10 cellular contexts compared by ENCODE assay signal in genomic region chr2:68367918-68368656, GRCh38. TPM values are rescaled to one million over a fixed set of nuclear protein-coding genes. Genes with fewer than 3 reads are reported as not detected.
DNase-seq lines count a peak whose midpoint lies in the region; ATAC-seq and TF ChIP-seq lines count a peak whose summit lies in the region.
"Had no signal": no experiment of that assay in that cellular context is flagged by ENCODE, and none has a peak within 500 bp of the region (broad histone marks: within the 10 kb centered on the region; RNA-seq: fewer than 3 reads in every experiment).

No MANE protein-coding gene starts in this region.

- H3K27me3 Mint-ChIP-seq in HFFc6 (ENCODE audit: insufficient read depth) (peaks cover 24% of the 10 kb centered on the region), chondrocyte (ENCODE audit: low read depth) (no peaks in the 10 kb centered on the region)

- no peaks in the 10 kb centered on the region for H3K36me3 Mint-ChIP-seq in HFFc6 (ENCODE audit: low read depth)
- no peaks in the 10 kb centered on the region for H3K36me3 Mint-ChIP-seq in chondrocyte (ENCODE audit: low read depth)

- TF ChIP-seq CTCF in HFFc6 (IDR thresholded peaks at IDR 0.05) = no peak
- TF ChIP-seq CTCF in RWPE1 (conservative IDR thresholded peaks at IDR 0.05; ENCODE audit: low read depth) = no peak
- no peak for TF ChIP-seq CTCF in fibroblast of the aortic adventitia (IDR thresholded peaks at IDR 0.05; ENCODE audit: insufficient read depth, low read length)
- TF ChIP-seq CTCF in smooth muscle cell (IDR thresholded peaks at IDR 0.05; ENCODE audit: borderline replicate concordance, insufficient read depth, poor library complexity, severe bottlenecking) = no peak
- TF ChIP-seq CTCF in chondrocyte (IDR thresholded peaks at IDR 0.05) = no peak
- TF ChIP-seq CTCF in gastroesophageal sphincter (IDR thresholded peaks at IDR 0.05) = no peak

- DNase-seq in HFFc6 (no peak), RWPE1 (ENCODE audit: low spot score) (peak; percentile 27), fibroblast of the aortic adventitia (ENCODE audit: low read depth) (peak; percentile 3), smooth muscle cell (lab: John Stamatoyannopoulos, UW; ENCODE audit: unreplicated experiment) (no peak), chondrocyte (ENCODE audit: low spot score) (no peak), foreskin melanocyte (no peak)
- DNase-seq: activated T-cell treated with anti-CD3 and anti-CD28 coated beads, Interleukin-2, amount 50 U/mL, for 48 hours had no signal

- H3K27ac Mint-ChIP-seq in HFFc6 (peak overlapping the region; percentile 68), chondrocyte (ENCODE audit: unreplicated experiment) (no peak overlapping the region)
- H3K27ac Mint-ChIP-seq: T-helper 1 cell treated with Interleukin-12 subunit alpha and Interleukin-12 subunit beta and Interleukin-4 antibody, amounts not matched to agents 30 μg/mL and 1 μg/mL, for 36 hours had no signal

- ATAC-seq in gastroesophageal sphincter = no peak

- TF ChIP-seq POLR2A in gastroesophageal sphincter (IDR thresholded peaks at IDR 0.05) = no peak

- H3K4me3 Mint-ChIP-seq in HFFc6 (peak overlapping the region; percentile 38), chondrocyte (ENCODE audit: unreplicated experiment) (no peak overlapping the region)
- H3K4me3 Mint-ChIP-seq: T-helper 1 cell treated with Interleukin-12 subunit alpha and Interleukin-12 subunit beta and Interleukin-4 antibody, amounts not matched to agents 30 μg/mL and 1 μg/mL, for 36 hours had no signal

- 52% methylated on average over 5 of the region's 5 CpGs for WGBS in smooth muscle cell (ENCODE audit: low lambda C conversion rate)
- 49 to 61% methylated on average over 5 of the region's 5 CpGs for WGBS in gastroesophageal sphincter (ENCODE audit: low coverage in 1 of 2), 2 donors

- no peaks in the 10 kb centered on the region for H3K79me2 ChIP-seq in smooth muscle cell (ENCODE audit: low read depth)

- H3K4me1 ChIP-seq in smooth muscle cell (ENCODE audit: low read depth) = no peaks in the 10 kb centered on the region
- H3K4me1 ChIP-seq in gastroesophageal sphincter = peaks cover 0 to 16% (median 0%) of the 10 kb centered on the region in 3 donors

- CTCF ChIA-PET in RWPE1 (lab: Yijun Ruan, JAX) = interaction anchor here (0.7 kb wide), 1 partner anchor 195 kb away, joined by 5 read pairs; no protein-coding TSS in a partner anchor

- H3K9me3 Mint-ChIP-seq in HFFc6 (no peaks in the 10 kb centered on the region), chondrocyte (ENCODE audit: low read depth) (no peaks in the 10 kb centered on the region)

- H3K9me3 ChIP-seq in smooth muscle cell (replicated peaks; ENCODE audit: low read depth) (no peaks in the 10 kb centered on the region), gastroesophageal sphincter (no peaks in the 10 kb centered on the region)

- no peak for TF ChIP-seq EP300 in gastroesophageal sphincter (IDR thresholded peaks at IDR 0.05)

- H3K9ac ChIP-seq in smooth muscle cell (ENCODE audit: low read depth) = peak overlapping the region; percentile 84

- POLR2A ChIA-PET in RWPE1 (lab: Yijun Ruan, JAX; ENCODE audit: low non-redundant PET) = no interaction called here

- H3K36me3 ChIP-seq in smooth muscle cell (ENCODE audit: low read depth) = no peaks in the 10 kb centered on the region
- no peaks in the 10 kb centered on the region for H3K36me3 ChIP-seq in gastroesophageal sphincter

- H3K27me3 ChIP-seq in smooth muscle cell (ENCODE audit: low read depth) = no peaks in the 10 kb centered on the region
- no peaks in the 10 kb centered on the region for H3K27me3 ChIP-seq in gastroesophageal sphincter

- peak overlapping the region; percentile 14 for H3K4me2 ChIP-seq in smooth muscle cell

- H4K20me1 ChIP-seq in smooth muscle cell (ENCODE audit: low read depth) = no peaks in the 10 kb centered on the region

- no peak overlapping the region for H2AFZ ChIP-seq in smooth muscle cell (ENCODE audit: low read depth)

- peaks cover 8% of the 10 kb centered on the region for H3F3A ChIP-seq in smooth muscle cell (ENCODE audit: low read depth)

- peak overlapping the region; percentile 85 for H3K27ac ChIP-seq in RWPE1
- H3K27ac ChIP-seq in smooth muscle cell (ENCODE audit: low read depth) = peak overlapping the region; percentile 88
- H3K27ac ChIP-seq in gastroesophageal sphincter = peak overlapping the region in 2 of 4 donors; percentile 31 to 51

- H3K4me3 ChIP-seq in fibroblast of the aortic adventitia (ENCODE audit: low read depth, low read length) (no peak overlapping the region), smooth muscle cell (no peak overlapping the region), gastroesophageal sphincter (peak overlapping the region in 1 of 2 donors; percentile 9)

- H3K4me1 Mint-ChIP-seq in HFFc6 (ENCODE audit: low read depth) (peaks cover 16% of the 10 kb centered on the region), chondrocyte (ENCODE audit: low read depth) (no peaks in the 10 kb centered on the region)

RNA-seq across cellular contexts. Expression of gene PLEK, which starts 3.0 kb away (rescaled TPM):
- total RNA-seq in HFFc6 (2021; fragmentation: NEBNext Ultra II Directional; extraction: Animal tissue kit (Norgen Biotek cat#: 25700)) = not detected
- total RNA-seq in fibroblast of the aortic adventitia (ENCODE audit: low replicate concordance) (under 0.01 TPM in 1 of 2 replicates, not detected in the other), smooth muscle cell (not detected in 2 replicates), chondrocyte (0.15 TPM in 1 of 3 replicates, not detected in the others), gastroesophageal sphincter (10 to 100 TPM in 1 of 4 donors, 1 to 10 TPM in 3; 5.0 to 33.0 (median 6.8) TPM)
- polyA plus RNA-seq in smooth muscle cell = not detected in 2 replicates
- total RNA-seq: kidney epithelial cell had no signal

RNA-seq across cellular contexts. Expression of gene CNRIP1, which starts 48.3 kb away (rescaled TPM):
- 10 to 100 TPM; 33.6 to 53.8 (median 47.2) TPM for total RNA-seq in HFFc6 (2021; fragmentation: NEBNext Ultra II Directional; extraction: Animal tissue kit (Norgen Biotek cat#: 25700))
- total RNA-seq in fibroblast of the aortic adventitia (ENCODE audit: low replicate concordance) (40.0 and 46.9 TPM in 2 replicates), smooth muscle cell (1.7 and 4.3 TPM in 2 replicates), chondrocyte (23.4 to 25.9 TPM (median 24.7 TPM) in 3 replicates), gastroesophageal sphincter (10 to 100 TPM; 22.2 to 48.1 (median 39.0) TPM)
- polyA plus RNA-seq in smooth muscle cell = 2.8 and 3.0 TPM in 2 replicates

Comparison
In these comparisons a context has a peak if more than half of its experiments do, and no peak if none do; other contexts are left out.
1. DNase-seq: peak in RWPE1 (single experiment) and fibroblast of the aortic adventitia (single experiment); none in HFFc6 (single experiment), smooth muscle cell (single experiment), chondrocyte (single experiment) and foreskin melanocyte (single experiment).